19 cellular contexts compared by ENCODE assay signal in the genomic region with DNA sequence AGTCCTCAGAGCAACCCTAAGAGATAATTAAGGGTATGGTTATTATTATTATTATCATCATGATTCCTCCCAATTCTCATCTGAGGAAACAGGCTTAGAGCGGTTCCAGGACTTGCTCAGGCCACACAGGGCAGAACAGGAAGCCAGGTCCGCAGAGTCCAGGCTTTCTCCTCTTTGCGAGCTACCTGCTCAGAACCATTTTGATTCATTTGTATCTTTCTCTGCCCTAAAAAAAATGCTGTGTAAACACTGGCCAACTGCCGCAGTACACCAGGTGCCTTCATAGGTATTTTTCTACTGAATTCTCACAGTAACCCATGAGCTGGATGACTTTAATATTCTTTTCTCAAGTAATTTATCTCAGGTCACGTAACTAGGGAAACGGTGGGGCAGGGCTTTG. TPM values are rescaled to one million over a fixed set of nuclear protein-coding genes. Genes with fewer than 3 reads are reported as not detected.
"Had no signal": no experiment of that assay in that cellular context is flagged by ENCODE, and none has a peak within 500 bp of the region (broad histone marks: within the 10 kb centered on the region; RNA-seq: fewer than 3 reads in every experiment).

No MANE protein-coding gene starts in this region.

- ATAC-seq: effector memory CD8-positive, alpha-beta T cell; foreskin keratinocyte; gastroesophageal sphincter; heart left ventricle; left cardiac atrium; left lung; left ventricle myocardium superior; lower lobe of right lung; naive thymus-derived CD4-positive, alpha-beta T cell had no signal

- H2AFZ ChIP-seq: hepatocyte had no signal

- H3K27ac ChIP-seq: colonic mucosa, esophagus muscularis mucosa, foreskin keratinocyte, gastroesophageal sphincter, heart left ventricle, hepatocyte, left lung, lower lobe of right lung had no signal

- DNase-seq: colonic mucosa; cortex of kidney; effector CD8-positive, alpha-beta T cell; effector memory CD8-positive, alpha-beta T cell; endodermal cell; foreskin keratinocyte; heart left ventricle; hypothalamus; immature natural killer cell; left cardiac atrium; left lung; left ventricle myocardium superior; lower lobe of right lung; mesendoderm; midbrain; naive thymus-derived CD4-positive, alpha-beta T cell had no signal

- H3K4me3 ChIP-seq: colonic mucosa, esophagus muscularis mucosa, gastroesophageal sphincter, heart left ventricle, hepatocyte, left lung, lower lobe of right lung had no signal

- H3K36me3 ChIP-seq: colonic mucosa, esophagus muscularis mucosa, gastroesophageal sphincter, heart left ventricle, left lung, lower lobe of right lung had no signal

- H3K9me3 ChIP-seq: colonic mucosa, gastroesophageal sphincter, heart left ventricle, left lung, lower lobe of right lung had no signal

- H3K27me3 ChIP-seq: colonic mucosa, esophagus muscularis mucosa, foreskin keratinocyte, gastroesophageal sphincter, heart left ventricle, hepatocyte, left lung had no signal

- H3K4me2 ChIP-seq: hepatocyte had no signal

- H3K4me1 ChIP-seq: colonic mucosa, left lung, lower lobe of right lung had no signal

RNA-seq across cellular contexts. Expression of a gene that starts 45.3 kb away (rescaled TPM):
- polyA plus RNA-seq: immature natural killer cell had no signal
